9 cellular contexts compared by ENCODE assay signal in genomic region chr9:133844876-133845658, GRCh38.
DNase-seq lines count a peak whose midpoint lies in the region; ATAC-seq and TF ChIP-seq lines count a peak whose summit lies in the region.
"Had no signal": no experiment of that assay in that cellular context is flagged by ENCODE, and none has a peak within 500 bp of the region (broad histone marks: within the 10 kb centered on the region; RNA-seq: fewer than 3 reads in every experiment).

No MANE protein-coding gene starts in this region.

- TF ChIP-seq EP300 in tibial nerve (IDR thresholded peaks at IDR 0.05), result peak in 1 of 2 donors; percentile 58

- no peak overlapping the region for H3K4me2 ChIP-seq in fibroblast of lung (ENCODE audit: extremely low read depth, insufficient read depth, low read length)

- peak overlapping the region; percentile 69 for H3K27ac ChIP-seq in fibroblast of lung (ENCODE audit: insufficient read depth, low read length)
- H3K27ac ChIP-seq in tibial nerve, result peak overlapping the region in 3 of 4 donors; percentile 17 to 55 (median 32)
- no peak overlapping the region for H3K27ac ChIP-seq in WERI-Rb-1
- H3K27ac ChIP-seq: 22Rv1 had no signal

- H4K20me1 ChIP-seq in fibroblast of lung (ENCODE audit: control insufficient read depth, extremely low read depth, insufficient read depth, low read length), result no peaks in the 10 kb centered on the region

- 50 to 51% methylated on average over 28 to 31 of the region's 31 CpGs for WGBS in tibial nerve, 2 donors

- H3K4me1 ChIP-seq in fibroblast of lung (ENCODE audit: control insufficient read depth, extremely low read depth, insufficient read depth, low read length) (peaks cover 7% of the 10 kb centered on the region), tibial nerve (peaks cover 0 to 29% (median 6%) of the 10 kb centered on the region in 4 donors)

- DNase-seq in NCI-H1092 treated with DMSO at 0.1 percent for 48 hours (lab: John Stamatoyannopoulos, UW), result peak; percentile 34
- DNase-seq in NCI-H1092 (lab: John Stamatoyannopoulos, UW), result no peak
- peak; percentile 68 to 78 for DNase-seq in fibroblast of lung (ENCODE audit: low read depth in 2 of 2)
- peak; percentile 48 for DNase-seq in midbrain (lab: John Stamatoyannopoulos, UW)
- DNase-seq in tibial nerve (ENCODE audit: low spot score in 2 of 2), result peak; percentile 29 to 36
- DNase-seq in WERI-Rb-1, result no peak
- DNase-seq in NCI-H187 (lab: John Stamatoyannopoulos, UW), result no peak

- H3K4me3 ChIP-seq in fibroblast of lung (replicated peaks in 1 of 4; ENCODE audit: control extremely low read depth in 1 of 4, insufficient read depth in 1 of 4, low read depth in 3 of 4, low read length in 4 of 4), result no peak overlapping the region
- H3K4me3 ChIP-seq in tibial nerve, result peak overlapping the region in 1 of 4 donors; percentile 20
- H3K4me3 ChIP-seq in WERI-Rb-1 (ENCODE audit: low read depth, low read length), result no peak overlapping the region

- H2AFZ ChIP-seq in fibroblast of lung (ENCODE audit: low read length), result no peak overlapping the region

- TF ChIP-seq POLR2A in tibial nerve (IDR thresholded peaks at IDR 0.05), result no peak

- H3K27me3 ChIP-seq in fibroblast of lung (ENCODE audit: control insufficient read depth, insufficient read depth, low read length) (no peaks in the 10 kb centered on the region), tibial nerve (no peaks in the 10 kb centered on the region), WERI-Rb-1 (ENCODE audit: insufficient read depth, low read depth, severe bottlenecking) (no peaks in the 10 kb centered on the region)

- ATAC-seq in HG03196 (IDR thresholded peaks at IDR 0.05; ENCODE audit: unreplicated experiment), result no peak

- H3K36me3 ChIP-seq in fibroblast of lung (ENCODE audit: control insufficient read depth, insufficient read depth, low read length) (no peaks in the 10 kb centered on the region), tibial nerve (peaks cover 0 to 7% (median 0%) of the 10 kb centered on the region in 3 donors), WERI-Rb-1 (no peaks in the 10 kb centered on the region; the same call in 1 of the 2 replicates)

- H3K9ac ChIP-seq in fibroblast of lung (ENCODE audit: insufficient read depth, low read length), result peak overlapping the region; percentile 55

- TF ChIP-seq CTCF in fibroblast of lung (conservative IDR thresholded peaks at IDR 0.05 in 1 of 2, IDR thresholded peaks at IDR 0.05 in 1 of 2; ENCODE audit: low read depth in 1 of 2, low read length in 2 of 2) (no peak), tibial nerve (IDR thresholded peaks at IDR 0.05) (no peak), WERI-Rb-1 (IDR thresholded peaks at IDR 0.05; ENCODE audit: low read depth, low read length) (no peak)

- no peaks in the 10 kb centered on the region for H3K9me3 ChIP-seq in fibroblast of lung (ENCODE audit: control insufficient read depth, insufficient read depth, low read depth, low read length)
- H3K9me3 ChIP-seq in tibial nerve, result no peaks in the 10 kb centered on the region
- H3K9me3 ChIP-seq in WERI-Rb-1 (ENCODE audit: severe bottlenecking), result no peaks in the 10 kb centered on the region

- H3K79me2 ChIP-seq in fibroblast of lung (ENCODE audit: control insufficient read depth, insufficient read depth, low read length), result peaks cover 2% of the 10 kb centered on the region

Comparison
In these comparisons a context has a peak if more than half of its experiments do, and no peak if none do; other contexts are left out.
1. DNase-seq: peak in NCI-H1092 treated with DMSO at 0.1 percent for 48 hours (single experiment), fibroblast of lung (2 of 2), midbrain (single experiment) and tibial nerve (2 of 2); none in NCI-H1092 (single experiment), WERI-Rb-1 (single experiment) and NCI-H187 (0 of 2).